8 cellular contexts compared by ENCODE assay signal in genomic region chr12:6867407-6868210, GRCh38. TPM values are rescaled to one million over a fixed set of nuclear protein-coding genes. Genes with fewer than 3 reads are reported as not detected.
DNase-seq lines count a peak whose midpoint lies in the region; ATAC-seq and TF ChIP-seq lines count a peak whose summit lies in the region.

TSS of gene TPI1 (plus strand) at chr12:6867531. CDS start at chr12:6867567, 36 bp downstream.

- POLR2A ChIA-PET in CD4-positive, alpha-beta memory T cell (lab: Charles Lee; ENCODE audit: partially characterized antibody) = interaction anchor here (0.7 to 11.0 kb wide), 30 partner anchors 9 to 241 kb away, joined by 3 to 270 read pairs (median 4); partner anchors contain the start of genes C12orf57, C1RL, CD4 and CDCA3

- WGBS in esophagus squamous epithelium, 2 donors = 0 to 2% methylated on average over 10 of the region's 87 CpGs

- peaks cover 33 to 58% (median 48%) of the 10 kb centered on the region in 4 donors for H3K4me1 Mint-ChIP-seq in CD4-positive, alpha-beta memory T cell
- H3K4me1 Mint-ChIP-seq in stimulated activated effector memory CD8-positive, alpha-beta T cell treated with anti-CD3 and anti-CD28 coated beads, Interleukin-12 subunit alpha, Interleukin-12 subunit beta, amount 100 ng/mL, for 72 hours = peaks cover 51% of the 10 kb centered on the region

- DNase-seq in CD4-positive, alpha-beta memory T cell = peak; percentile 59 to 80 (median 62)
- DNase-seq in HT-29 (ENCODE audit: low spot score) (peak; percentile 77), OCI-M2 (lab: John Stamatoyannopoulos, UW; ENCODE audit: unreplicated experiment) (peak; percentile 37), activated T-helper 1 cell treated with Interleukin-2 at 50 U/mL for 16 hours (ENCODE audit: low read depth) (peak; percentile 68), esophagus squamous epithelium (lab: John Stamatoyannopoulos, UW) (no peak), myocyte (ENCODE audit: low read depth) (peak; percentile 77)
- DNase-seq in stimulated activated effector memory CD8-positive, alpha-beta T cell treated with anti-CD3 and anti-CD28 coated beads, Interleukin-12 subunit alpha, Interleukin-12 subunit beta, amount 100 ng/mL, for 72 hours (ENCODE audit: low spot score in 2 of 2) = peak; percentile 80 to 89

- no peaks in the 10 kb centered on the region for H3K9me3 Mint-ChIP-seq in CD4-positive, alpha-beta memory T cell
- H3K9me3 Mint-ChIP-seq in stimulated activated effector memory CD8-positive, alpha-beta T cell treated with anti-CD3 and anti-CD28 coated beads, Interleukin-12 subunit alpha, Interleukin-12 subunit beta, amount 100 ng/mL, for 72 hours = no peaks in the 10 kb centered on the region

- peak within 1 kb of the TSS; percentile 89 to 96 (median 92) for H3K4me3 Mint-ChIP-seq in CD4-positive, alpha-beta memory T cell
- H3K4me3 Mint-ChIP-seq in stimulated activated effector memory CD8-positive, alpha-beta T cell treated with anti-CD3 and anti-CD28 coated beads, Interleukin-12 subunit alpha, Interleukin-12 subunit beta, amount 100 ng/mL, for 72 hours = peak within 1 kb of the TSS; percentile 91

- H3K9me3 ChIP-seq in CD4-positive, alpha-beta memory T cell (ENCODE audit: control insufficient read depth in 1 of 2, low read length in 2 of 2) = no peaks in the 10 kb centered on the region
- H3K9me3 ChIP-seq in esophagus squamous epithelium = no peaks in the 10 kb centered on the region

- peak in 2 of 6 experiments; percentile 1 to 11 for TF ChIP-seq CTCF in esophagus squamous epithelium (IDR thresholded peaks at IDR 0.05)

- CTCF ChIA-PET in CD4-positive, alpha-beta memory T cell (lab: Charles Lee; ENCODE audit: partially characterized antibody) = interaction anchor here (0.6 to 9.2 kb wide), 10 partner anchors 15 to 243 kb away, joined by 3 to 151 read pairs (median 8); partner anchors contain the start of genes C12orf57, C1RL, CDCA3 and LRRC23

- H3K4me3 ChIP-seq in CD4-positive, alpha-beta memory T cell (ENCODE audit: low read length in 2 of 2) = peak within 1 kb of the TSS; percentile 36 to 67
- peak within 1 kb of the TSS; percentile 90 to 100 (median 96) for H3K4me3 ChIP-seq in esophagus squamous epithelium

- H3K36me3 Mint-ChIP-seq in CD4-positive, alpha-beta memory T cell = peaks cover 20 to 71% of the 10 kb centered on the region in 2 donors
- H3K36me3 Mint-ChIP-seq in stimulated activated effector memory CD8-positive, alpha-beta T cell treated with anti-CD3 and anti-CD28 coated beads, Interleukin-12 subunit alpha, Interleukin-12 subunit beta, amount 100 ng/mL, for 72 hours = peaks cover 100% of the 10 kb centered on the region

- peak in 2 of 4 donors; percentile 97 for TF ChIP-seq POLR2A in esophagus squamous epithelium (IDR thresholded peaks at IDR 0.05)

- peak within 1 kb of the TSS; percentile 91 to 97 (median 93) for H3K27ac Mint-ChIP-seq in CD4-positive, alpha-beta memory T cell
- H3K27ac Mint-ChIP-seq in stimulated activated effector memory CD8-positive, alpha-beta T cell treated with anti-CD3 and anti-CD28 coated beads, Interleukin-12 subunit alpha, Interleukin-12 subunit beta, amount 100 ng/mL, for 72 hours = peak within 1 kb of the TSS; percentile 98

- ATAC-seq in GM19452 (IDR thresholded peaks at IDR 0.05; ENCODE audit: unreplicated experiment) = peak; percentile 57
- peak; percentile 75 for ATAC-seq in stimulated activated effector memory CD8-positive, alpha-beta T cell treated with anti-CD3 and anti-CD28 coated beads, Interleukin-12 subunit alpha, Interleukin-12 subunit beta, amount 100 ng/mL, for 72 hours

- H3K4me1 ChIP-seq in CD4-positive, alpha-beta memory T cell (ENCODE audit: insufficient read depth, low read length) = peaks cover 51% of the 10 kb centered on the region
- peaks cover 35 to 58% (median 39%) of the 10 kb centered on the region in 3 donors for H3K4me1 ChIP-seq in esophagus squamous epithelium

- intact Hi-C loops in CD4-positive, alpha-beta memory T cell (cut with micrococcal nuclease) = loop anchor here (1.0 kb wide), 4 partner anchors 15 to 151 kb away; partner anchors contain the start of genes EMG1, LPCAT3, LRRC23 and PHB2
- intact Hi-C loops in esophagus squamous epithelium (cut with DNase I) = no loop called here

- H3K36me3 ChIP-seq in CD4-positive, alpha-beta memory T cell (ENCODE audit: insufficient read depth, low read length) = peaks cover 27% of the 10 kb centered on the region
- H3K36me3 ChIP-seq in esophagus squamous epithelium = peaks cover 18 to 69% (median 27%) of the 10 kb centered on the region in 3 donors

- H3K27ac ChIP-seq in CD4-positive, alpha-beta memory T cell (ENCODE audit: low read depth, low read length) = peak within 1 kb of the TSS; percentile 69
- peak within 1 kb of the TSS; percentile 94 to 100 (median 98) for H3K27ac ChIP-seq in esophagus squamous epithelium

- no peaks in the 10 kb centered on the region for H3K27me3 ChIP-seq in CD4-positive, alpha-beta memory T cell (ENCODE audit: insufficient read depth, low read length)
- no peaks in the 10 kb centered on the region for H3K27me3 ChIP-seq in esophagus squamous epithelium

- H3K27me3 Mint-ChIP-seq in CD4-positive, alpha-beta memory T cell = no peaks in the 10 kb centered on the region

RNA-seq across cellular contexts. Expression of gene TPI1, which starts in this region (rescaled TPM):
- total RNA-seq in CD4-positive, alpha-beta memory T cell = 100 to 1,000 TPM; 155 to 164 TPM
- polyA plus RNA-seq in CD4-positive, alpha-beta memory T cell = 100 to 1,000 TPM; 572 to 777 TPM
- 1,358 and 1,438 TPM in 2 replicates for total RNA-seq in HT-29 (2014; rRNA removed; shearing (Covaris generic))
- total RNA-seq in esophagus squamous epithelium (100 to 1,000 TPM; 547 to 938 (median 723) TPM), myocyte (1,115 and 1,161 TPM in 2 replicates)
- polyA plus RNA-seq in myocyte (2012) = 1,273 TPM
